In the genomic region with DNA sequence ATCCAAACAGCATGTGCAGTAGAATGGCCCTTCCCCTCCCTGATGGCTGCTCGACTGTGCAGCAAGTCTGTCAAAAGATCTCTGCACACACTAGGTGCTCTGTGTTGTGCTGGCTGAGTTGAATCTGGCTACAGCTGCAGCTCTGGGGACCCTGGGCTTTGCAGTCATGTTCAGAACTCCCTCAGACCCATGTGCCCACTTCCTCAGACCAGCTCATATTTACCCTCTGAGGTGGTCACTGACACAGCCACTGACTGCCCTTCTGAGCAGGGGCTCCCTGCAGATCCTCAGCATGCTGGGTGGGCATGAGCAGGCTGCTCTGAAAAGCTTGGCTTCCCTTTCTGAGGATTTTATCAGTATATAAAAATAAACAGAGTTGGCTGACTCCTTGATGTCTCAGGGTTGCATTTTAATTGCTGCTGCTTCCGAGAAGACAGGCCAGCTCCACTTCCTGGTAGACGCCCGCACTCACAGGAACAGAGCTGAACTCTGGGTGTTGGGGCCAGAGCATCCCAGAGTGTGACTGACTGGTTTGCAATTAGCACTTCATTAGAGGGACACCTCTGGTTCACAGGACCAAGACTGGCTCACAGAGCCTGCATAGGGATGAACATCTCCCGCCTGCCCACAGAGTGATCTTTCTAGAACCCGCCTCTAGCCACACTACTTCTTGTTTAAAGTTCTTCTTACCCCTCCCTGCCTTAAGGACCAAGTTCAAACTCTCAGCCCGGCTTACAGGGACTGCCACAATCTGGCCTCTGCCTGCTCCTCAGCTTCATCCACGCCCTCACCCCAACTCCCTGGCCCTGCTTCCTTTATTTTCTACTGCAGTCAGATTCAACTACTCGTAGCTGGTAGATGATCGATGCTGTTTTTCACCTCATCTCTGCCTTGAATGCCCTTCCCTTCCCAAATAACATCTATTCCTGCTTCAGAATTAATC, we compare ENCODE assay signal across 13 cellular contexts.
DNase-seq lines count a peak whose midpoint lies in the region; ATAC-seq, FAIRE-seq and TF ChIP-seq lines count a peak whose summit lies in the region.
"Had no signal": no experiment of that assay in that cellular context is flagged by ENCODE, and none has a peak within 500 bp of the region (broad histone marks: within the 10 kb centered on the region; RNA-seq: fewer than 3 reads in every experiment).

No MANE protein-coding gene starts in this region.

- no peak overlapping the region for H3K27ac Mint-ChIP-seq in astrocyte (ENCODE audit: unreplicated experiment)

- H3K4me3 ChIP-seq in astrocyte (ENCODE audit: insufficient read depth, low read depth, low read length) (no peak overlapping the region), mesendoderm (ENCODE audit: low read length) (no peak overlapping the region)
- H3K4me3 ChIP-seq: BLaER1 treated with 17β-estradiol and CSF1 and Interleukin-3, amounts not matched to agents 10 nM and 100 nM; Peyer's patch had no signal

- H2BK5ac ChIP-seq in mesendoderm (ENCODE audit: low read length) = no peak overlapping the region

- H3K4me1 ChIP-seq in astrocyte (ENCODE audit: insufficient read depth, low read length) = peaks cover 39% of the 10 kb centered on the region
- no peaks in the 10 kb centered on the region for H3K4me1 ChIP-seq in mesendoderm (ENCODE audit: control insufficient read depth, low read depth, low read length)

- no peak overlapping the region for H4K5ac ChIP-seq in mesendoderm (ENCODE audit: low read length)

- H3K27ac ChIP-seq in astrocyte (ENCODE audit: low read depth, low read length) = no peak overlapping the region
- no peak overlapping the region for H3K27ac ChIP-seq in mesendoderm (ENCODE audit: low read depth, low read length)
- H3K27ac ChIP-seq: BLaER1 treated with 17β-estradiol and CSF1 and Interleukin-3, amounts not matched to agents 10 nM and 100 nM; neutrophil had no signal

- DNase-seq in stimulated activated CD4-positive, alpha-beta T cell treated with anti-CD3 and anti-CD28 coated beads, Interleukin-15, amount 100 ng/mL, for 24 hours = peak; percentile 17
- no peak for DNase-seq in stimulated activated CD4-positive, alpha-beta T cell treated with anti-CD3 and anti-CD28 coated beads, Interleukin-12 subunit alpha, Interleukin-12 subunit beta, amount 100 ng/mL, for 4 hours
- DNase-seq in astrocyte (ENCODE audit: low read depth) = peak; percentile 59
- DNase-seq in mesendoderm = peak; percentile 66
- DNase-seq in stimulated activated naive CD4-positive, alpha-beta T cell (lab: John Stamatoyannopoulos, UW) = no peak
- DNase-seq in RPMI8226 = no peak
- no peak for DNase-seq in kidney glomerular epithelial cell (lab: John Stamatoyannopoulos, UW)
- DNase-seq: NCI-H2029; stimulated activated naive CD4-positive, alpha-beta T cell treated with Interleukin-2 at 50 U/mL for 16 hours had no signal

- no peaks in the 10 kb centered on the region for H4K20me1 ChIP-seq in astrocyte (ENCODE audit: insufficient read depth, low read length)
- H4K20me1 ChIP-seq: BLaER1 treated with 17β-estradiol and CSF1 and Interleukin-3, amounts not matched to agents 10 nM and 100 nM had no signal

- H3K4ac ChIP-seq in mesendoderm (ENCODE audit: low read depth, low read length) = no peak overlapping the region

- no peak overlapping the region for H3K4me3 Mint-ChIP-seq in astrocyte (ENCODE audit: unreplicated experiment)

- TF ChIP-seq CTCF in astrocyte (IDR thresholded peaks at IDR 0.05; ENCODE audit: insufficient read depth, low read depth, low read length) = no peak

- FAIRE-seq in astrocyte (lab: Jason Lieb, UNC) = no peak

- H3K27me3 Mint-ChIP-seq in astrocyte (ENCODE audit: low read depth, unreplicated experiment) = peaks cover 40% of the 10 kb centered on the region

- no peak overlapping the region for H3K18ac ChIP-seq in mesendoderm (ENCODE audit: low read length)

- H3K23ac ChIP-seq in mesendoderm (ENCODE audit: low read length) = no peak overlapping the region

- ATAC-seq in HG02970 (IDR thresholded peaks at IDR 0.05; ENCODE audit: low FRiP score, unreplicated experiment) = no peak

- no peak overlapping the region for H2BK15ac ChIP-seq in mesendoderm (replicated peaks; ENCODE audit: low read depth)

- peak overlapping the region; percentile 28 for H2AFZ ChIP-seq in astrocyte (ENCODE audit: low read depth, low read length)

- H3K79me1 ChIP-seq in mesendoderm (ENCODE audit: low read length) = no peaks in the 10 kb centered on the region

- H3K9me3 Mint-ChIP-seq in astrocyte (ENCODE audit: unreplicated experiment) = no peaks in the 10 kb centered on the region

- no peak overlapping the region for H2AK5ac ChIP-seq in mesendoderm (ENCODE audit: low read length)

- no peaks in the 10 kb centered on the region for H3K9me3 ChIP-seq in astrocyte (ENCODE audit: insufficient read depth, low read depth, low read length)
- H3K9me3 ChIP-seq: BLaER1 treated with 17β-estradiol and CSF1 and Interleukin-3, amounts not matched to agents 10 nM and 100 nM; neutrophil; Peyer's patch had no signal

- H3K27me3 ChIP-seq in astrocyte (ENCODE audit: insufficient read depth, low read length) (peaks cover 2% of the 10 kb centered on the region), mesendoderm (ENCODE audit: insufficient read depth, low read length, poor library complexity) (no peaks in the 10 kb centered on the region)
- H3K27me3 ChIP-seq: BLaER1 treated with 17β-estradiol and CSF1 and Interleukin-3, amounts not matched to agents 10 nM and 100 nM; Peyer's patch had no signal

- no peaks in the 10 kb centered on the region for H3K36me3 Mint-ChIP-seq in astrocyte (ENCODE audit: low read depth, unreplicated experiment)

- H3K9ac ChIP-seq in astrocyte (ENCODE audit: low read length) (no peak overlapping the region), mesendoderm (ENCODE audit: low read length) (no peak overlapping the region)
- H3K9ac ChIP-seq: BLaER1 treated with 17β-estradiol and CSF1 and Interleukin-3, amounts not matched to agents 10 nM and 100 nM had no signal

- no CpG with 5 or more reads among the region's 10 CpGs for WGBS in mesendoderm (ENCODE audit: extremely low coverage, insufficient coverage, low lambda C conversion rate)

- H3K4me1 Mint-ChIP-seq in astrocyte (ENCODE audit: low read depth, unreplicated experiment) = peaks cover 8% of the 10 kb centered on the region

- no peak overlapping the region for H2BK120ac ChIP-seq in mesendoderm (ENCODE audit: low read depth, low read length)

- H3K4me2 ChIP-seq in astrocyte (ENCODE audit: low read length) (peak overlapping the region; percentile 38), mesendoderm (ENCODE audit: low read length) (no peak overlapping the region)

- H4K8ac ChIP-seq in mesendoderm (ENCODE audit: low read depth, low read length) = no peak overlapping the region

- H3K79me2 ChIP-seq in astrocyte (ENCODE audit: insufficient read depth, low read length) (no peaks in the 10 kb centered on the region), mesendoderm (ENCODE audit: control insufficient read depth, insufficient read depth, low read length) (no peaks in the 10 kb centered on the region)

- no peak overlapping the region for H3K56ac ChIP-seq in mesendoderm (ENCODE audit: low read length)

- H3K36me3 ChIP-seq in astrocyte (ENCODE audit: insufficient read depth, low read length) (no peaks in the 10 kb centered on the region), mesendoderm (ENCODE audit: control insufficient read depth, insufficient read depth, low read length) (no peaks in the 10 kb centered on the region)
- H3K36me3 ChIP-seq: BLaER1 treated with 17β-estradiol and CSF1 and Interleukin-3, amounts not matched to agents 10 nM and 100 nM; neutrophil; Peyer's patch had no signal

Comparison
In these comparisons a context has a peak if more than half of its experiments do, and no peak if none do; other contexts are left out.
1. DNase-seq: peak in stimulated activated CD4-positive, alpha-beta T cell treated with anti-CD3 and anti-CD28 coated beads, Interleukin-15, amount 100 ng/mL, for 24 hours (single experiment), astrocyte (single experiment) and mesendoderm (single experiment); none in stimulated activated CD4-positive, alpha-beta T cell treated with anti-CD3 and anti-CD28 coated beads, Interleukin-12 subunit alpha, Interleukin-12 subunit beta, amount 100 ng/mL, for 4 hours (single experiment), stimulated activated naive CD4-positive, alpha-beta T cell (0 of 6), RPMI8226 (single experiment) and kidney glomerular epithelial cell (single experiment).